ENCODE assay signal across 19 cellular contexts in genomic region chr1:203151362-203152157, GRCh38. TPM values are rescaled to one million over a fixed set of nuclear protein-coding genes. Genes with fewer than 3 reads are reported as not detected.
DNase-seq lines count a peak whose midpoint lies in the region; ATAC-seq, FAIRE-seq and TF ChIP-seq lines count a peak whose summit lies in the region.
"Had no signal": no experiment of that assay in that cellular context is flagged by ENCODE, and none has a peak within 500 bp of the region (broad histone marks: within the 10 kb centered on the region; RNA-seq: fewer than 3 reads in every experiment).

No MANE protein-coding gene starts in this region.

- no peak; the same call in 1 of the 2 replicates for TF ChIP-seq EP300 in Ishikawa (IDR thresholded peaks at IDR 0.05; ENCODE audit: borderline replicate concordance)

- no peaks in the 10 kb centered on the region for H4K20me1 ChIP-seq in astrocyte (ENCODE audit: insufficient read depth, low read length)

- no peaks in the 10 kb centered on the region for H3K9me3 Mint-ChIP-seq in astrocyte (ENCODE audit: unreplicated experiment)
- H3K9me3 Mint-ChIP-seq: CD14-positive monocyte; dendritic cell treated with granulocyte-macrophage colony-stimulating factor and Interleukin-4, amounts not matched to agents 40 ng/mL and 50 ng/mL, for 4 days; T-helper 2 cell treated with Interferon-gamma antibody and Interleukin-4, amounts not matched to agents 5 μg/mL and 100 μg/mL, for 36 hours had no signal

- H3K36me3 ChIP-seq in astrocyte (ENCODE audit: insufficient read depth, low read length) (no peaks in the 10 kb centered on the region), lower lobe of right lung (no peaks in the 10 kb centered on the region)
- H3K36me3 ChIP-seq: ascending aorta, tibial artery had no signal

- H3K4me3 ChIP-seq in astrocyte (ENCODE audit: insufficient read depth, low read depth, low read length) (no peak overlapping the region), lower lobe of right lung (no peak overlapping the region)
- H3K4me3 ChIP-seq: ascending aorta, SJCRH30, tibial artery had no signal

- H3K4me1 ChIP-seq in astrocyte (ENCODE audit: insufficient read depth, low read length): peaks cover 36% of the 10 kb centered on the region
- H3K4me1 ChIP-seq in lower lobe of right lung: peaks cover 9% of the 10 kb centered on the region
- H3K4me1 ChIP-seq: ascending aorta had no signal

- DNase-seq in astrocyte (ENCODE audit: low read depth): no peak
- DNase-seq in lower lobe of right lung: peak; percentile 5
- DNase-seq in substantia nigra (lab: John Stamatoyannopoulos, UW): no peak
- DNase-seq in NCI-H2029 (lab: John Stamatoyannopoulos, UW): no peak
- DNase-seq in SKM-1 (lab: John Stamatoyannopoulos, UW; ENCODE audit: unreplicated experiment): no peak
- no peak for DNase-seq in SIG-M5 (lab: John Stamatoyannopoulos, UW)
- DNase-seq: activated CD4-positive, alpha-beta T cell treated with anti-CD3 and anti-CD28 coated beads for 4 hours; activated gamma-delta T cell treated with Interleukin-2 at 50 U/mL for 16 hours; immature natural killer cell; SJCRH30; tibial artery had no signal

- H3K79me2 ChIP-seq in astrocyte (ENCODE audit: insufficient read depth, low read length): no peaks in the 10 kb centered on the region

- intact Hi-C loops in lower lobe of right lung (cut with DNase I): no loop called here

- no peak for FAIRE-seq in astrocyte (lab: Jason Lieb, UNC)

- peak overlapping the region; percentile 53 for H3K4me2 ChIP-seq in astrocyte (ENCODE audit: low read length)

- TF ChIP-seq CTCF in astrocyte (IDR thresholded peaks at IDR 0.05; ENCODE audit: insufficient read depth, low read depth, low read length): no peak
- no peak for TF ChIP-seq CTCF in lower lobe of right lung (IDR thresholded peaks at IDR 0.05)

- ATAC-seq in lower lobe of right lung: no peak
- ATAC-seq: esophagus mucosa had no signal

- no peak overlapping the region for H2AFZ ChIP-seq in astrocyte (ENCODE audit: low read depth, low read length)

- no peaks in the 10 kb centered on the region for H3K9me3 ChIP-seq in astrocyte (ENCODE audit: insufficient read depth, low read depth, low read length)
- H3K9me3 ChIP-seq in lower lobe of right lung: no peaks in the 10 kb centered on the region
- H3K9me3 ChIP-seq: ascending aorta, SJCRH30, tibial artery had no signal

- H3K27ac Mint-ChIP-seq in astrocyte (ENCODE audit: unreplicated experiment): no peak overlapping the region
- H3K27ac Mint-ChIP-seq: dendritic cell treated with granulocyte-macrophage colony-stimulating factor and Interleukin-4, amounts not matched to agents 40 ng/mL and 50 ng/mL, for 4 days; immature natural killer cell; T-helper 2 cell treated with Interferon-gamma antibody and Interleukin-4, amounts not matched to agents 5 μg/mL and 100 μg/mL, for 36 hours had no signal

- H3K27me3 ChIP-seq in astrocyte (ENCODE audit: insufficient read depth, low read length) (no peaks in the 10 kb centered on the region), lower lobe of right lung (ENCODE audit: low read depth) (no peaks in the 10 kb centered on the region)
- H3K27me3 ChIP-seq: ascending aorta, SJCRH30 had no signal

- no peak for TF ChIP-seq RAD21 in Ishikawa (IDR thresholded peaks at IDR 0.05; ENCODE audit: low read depth)

- H3K27ac ChIP-seq in astrocyte (ENCODE audit: low read depth, low read length) (peak overlapping the region; percentile 61), lower lobe of right lung (no peak overlapping the region), substantia nigra (ENCODE audit: low read depth, low read length, poor library complexity, severe bottlenecking) (peak overlapping the region; percentile 74)
- H3K27ac ChIP-seq: ascending aorta, SJCRH30, tibial artery had no signal

- peaks cover 43% of the 10 kb centered on the region for H3K4me1 Mint-ChIP-seq in astrocyte (ENCODE audit: low read depth, unreplicated experiment)
- H3K4me1 Mint-ChIP-seq: immature natural killer cell had no signal

- peaks cover 9% of the 10 kb centered on the region for H3K27me3 Mint-ChIP-seq in astrocyte (ENCODE audit: low read depth, unreplicated experiment)

- H3K36me3 Mint-ChIP-seq in astrocyte (ENCODE audit: low read depth, unreplicated experiment): peaks cover 7% of the 10 kb centered on the region
- H3K36me3 Mint-ChIP-seq: CD14-positive monocyte, immature natural killer cell had no signal

- peak overlapping the region; percentile 20 for H3K9ac ChIP-seq in astrocyte (ENCODE audit: low read length)

- H3K4me3 Mint-ChIP-seq in astrocyte (ENCODE audit: unreplicated experiment): peak overlapping the region; percentile 51
- H3K4me3 Mint-ChIP-seq: CD14-positive monocyte; dendritic cell treated with granulocyte-macrophage colony-stimulating factor and Interleukin-4, amounts not matched to agents 40 ng/mL and 50 ng/mL, for 4 days; immature natural killer cell; T-helper 2 cell treated with Interferon-gamma antibody and Interleukin-4, amounts not matched to agents 5 μg/mL and 100 μg/mL, for 36 hours had no signal

TF ChIP-seq in Ishikawa, 13 proteins besides CTCF, POLR2A, EP300 and RAD21:
- TF ChIP-seq CREB1 (IDR thresholded peaks at IDR 0.05; ENCODE audit: low read depth) (no peak; the same call in 1 of the 2 replicates), TEAD4 (IDR thresholded peaks at IDR 0.05) (peak; percentile 82), FOXM1 (IDR thresholded peaks at IDR 0.05; ENCODE audit: borderline replicate concordance, low read depth) (no peak), TAF1 (IDR thresholded peaks at IDR 0.05; ENCODE audit: low read depth) (peak; percentile 44; the same call in 1 of the 2 replicates), USF1 (IDR thresholded peaks at IDR 0.05) (no peak), CEBPB (IDR thresholded peaks at IDR 0.05) (no peak), EGR1 (IDR thresholded peaks at IDR 0.05) (no peak), ZBTB7A (IDR thresholded peaks at IDR 0.05; ENCODE audit: low read depth) (no peak; the same call in 1 of the 2 replicates), NFIC (IDR thresholded peaks at IDR 0.05) (no peak), TCF12 (IDR thresholded peaks at IDR 0.05; ENCODE audit: low read depth) (no peak)
- TF ChIP-seq, protein P1, sequence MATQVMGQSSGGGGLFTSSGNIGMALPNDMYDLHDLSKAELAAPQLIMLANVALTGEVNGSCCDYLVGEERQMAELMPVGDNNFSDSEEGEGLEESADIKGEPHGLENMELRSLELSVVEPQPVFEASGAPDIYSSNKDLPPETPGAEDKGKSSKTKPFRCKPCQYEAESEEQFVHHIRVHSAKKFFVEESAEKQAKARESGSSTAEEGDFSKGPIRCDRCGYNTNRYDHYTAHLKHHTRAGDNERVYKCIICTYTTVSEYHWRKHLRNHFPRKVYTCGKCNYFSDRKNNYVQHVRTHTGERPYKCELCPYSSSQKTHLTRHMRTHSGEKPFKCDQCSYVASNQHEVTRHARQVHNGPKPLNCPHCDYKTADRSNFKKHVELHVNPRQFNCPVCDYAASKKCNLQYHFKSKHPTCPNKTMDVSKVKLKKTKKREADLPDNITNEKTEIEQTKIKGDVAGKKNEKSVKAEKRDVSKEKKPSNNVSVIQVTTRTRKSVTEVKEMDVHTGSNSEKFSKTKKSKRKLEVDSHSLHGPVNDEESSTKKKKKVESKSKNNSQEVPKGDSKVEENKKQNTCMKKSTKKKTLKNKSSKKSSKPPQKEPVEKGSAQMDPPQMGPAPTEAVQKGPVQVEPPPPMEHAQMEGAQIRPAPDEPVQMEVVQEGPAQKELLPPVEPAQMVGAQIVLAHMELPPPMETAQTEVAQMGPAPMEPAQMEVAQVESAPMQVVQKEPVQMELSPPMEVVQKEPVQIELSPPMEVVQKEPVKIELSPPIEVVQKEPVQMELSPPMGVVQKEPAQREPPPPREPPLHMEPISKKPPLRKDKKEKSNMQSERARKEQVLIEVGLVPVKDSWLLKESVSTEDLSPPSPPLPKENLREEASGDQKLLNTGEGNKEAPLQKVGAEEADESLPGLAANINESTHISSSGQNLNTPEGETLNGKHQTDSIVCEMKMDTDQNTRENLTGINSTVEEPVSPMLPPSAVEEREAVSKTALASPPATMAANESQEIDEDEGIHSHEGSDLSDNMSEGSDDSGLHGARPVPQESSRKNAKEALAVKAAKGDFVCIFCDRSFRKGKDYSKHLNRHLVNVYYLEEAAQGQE (IDR thresholded peaks at IDR 0.05; ENCODE audit: low read depth): no peak
TF ChIP-seq in Ishikawa: peak in this region for 2.

RNA-seq across cellular contexts. Expression of gene ADORA1, which starts 24.0 kb away (rescaled TPM):
- 2.2 and 5.7 TPM in 2 replicates for total RNA-seq in astrocyte
- total RNA-seq in lower lobe of right lung: 4.1 TPM
- total RNA-seq: glomerular endothelial cell had no signal

RNA-seq across cellular contexts. Expression of gene MYBPH, which starts 24.1 kb away (rescaled TPM):
- total RNA-seq in astrocyte (not detected in 2 replicates), lower lobe of right lung (not detected)
- total RNA-seq: ascending aorta, esophagus mucosa, glomerular endothelial cell, osteocyte had no signal

RNA-seq across cellular contexts. Expression of gene CHI3L1, which starts 34.9 kb away (rescaled TPM):
- total RNA-seq in astrocyte (0.20 and 0.34 TPM in 2 replicates), lower lobe of right lung (22.2 TPM)
- total RNA-seq: osteocyte, SJCRH30 had no signal

Comparison
In these comparisons a context has a peak if more than half of its experiments do, and no peak if none do; other contexts are left out.
1. RNA of gene CHI3L1, which starts 34.9 kb away (total RNA-seq): 22.2 TPM in lower lobe of right lung (single experiment); 0.20 to 0.34 TPM in astrocyte; every median in the first group is over 10 times any median in the second.